Comparison of ENCODE assay signal across 1 cellular context in the genomic region with DNA sequence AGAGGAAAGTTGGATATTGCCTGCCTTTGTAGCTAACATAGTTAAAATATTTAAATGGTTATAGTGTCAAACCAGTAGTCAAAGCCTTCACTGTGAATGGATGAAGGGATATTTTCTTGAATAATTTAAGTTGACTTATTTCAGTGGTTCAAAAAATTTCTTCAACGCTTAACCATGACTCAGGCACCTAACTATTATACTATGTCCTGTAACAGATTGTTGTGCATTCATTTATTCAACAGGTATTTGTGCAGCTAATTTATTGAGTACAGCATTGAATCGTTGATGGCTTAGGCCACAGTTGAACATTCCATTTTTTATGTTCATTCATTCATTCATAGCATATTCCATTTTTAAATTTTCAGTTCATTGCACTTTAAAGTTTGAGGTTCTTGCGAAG.
TF ChIP-seq lines count a peak whose summit lies in the region.

No MANE protein-coding gene starts in this region.

TF ChIP-seq in GM23338, 12 proteins besides CTCF, POLR2A, EP300 and RAD21 (continued from another document):
- TF ChIP-seq, protein P1, sequence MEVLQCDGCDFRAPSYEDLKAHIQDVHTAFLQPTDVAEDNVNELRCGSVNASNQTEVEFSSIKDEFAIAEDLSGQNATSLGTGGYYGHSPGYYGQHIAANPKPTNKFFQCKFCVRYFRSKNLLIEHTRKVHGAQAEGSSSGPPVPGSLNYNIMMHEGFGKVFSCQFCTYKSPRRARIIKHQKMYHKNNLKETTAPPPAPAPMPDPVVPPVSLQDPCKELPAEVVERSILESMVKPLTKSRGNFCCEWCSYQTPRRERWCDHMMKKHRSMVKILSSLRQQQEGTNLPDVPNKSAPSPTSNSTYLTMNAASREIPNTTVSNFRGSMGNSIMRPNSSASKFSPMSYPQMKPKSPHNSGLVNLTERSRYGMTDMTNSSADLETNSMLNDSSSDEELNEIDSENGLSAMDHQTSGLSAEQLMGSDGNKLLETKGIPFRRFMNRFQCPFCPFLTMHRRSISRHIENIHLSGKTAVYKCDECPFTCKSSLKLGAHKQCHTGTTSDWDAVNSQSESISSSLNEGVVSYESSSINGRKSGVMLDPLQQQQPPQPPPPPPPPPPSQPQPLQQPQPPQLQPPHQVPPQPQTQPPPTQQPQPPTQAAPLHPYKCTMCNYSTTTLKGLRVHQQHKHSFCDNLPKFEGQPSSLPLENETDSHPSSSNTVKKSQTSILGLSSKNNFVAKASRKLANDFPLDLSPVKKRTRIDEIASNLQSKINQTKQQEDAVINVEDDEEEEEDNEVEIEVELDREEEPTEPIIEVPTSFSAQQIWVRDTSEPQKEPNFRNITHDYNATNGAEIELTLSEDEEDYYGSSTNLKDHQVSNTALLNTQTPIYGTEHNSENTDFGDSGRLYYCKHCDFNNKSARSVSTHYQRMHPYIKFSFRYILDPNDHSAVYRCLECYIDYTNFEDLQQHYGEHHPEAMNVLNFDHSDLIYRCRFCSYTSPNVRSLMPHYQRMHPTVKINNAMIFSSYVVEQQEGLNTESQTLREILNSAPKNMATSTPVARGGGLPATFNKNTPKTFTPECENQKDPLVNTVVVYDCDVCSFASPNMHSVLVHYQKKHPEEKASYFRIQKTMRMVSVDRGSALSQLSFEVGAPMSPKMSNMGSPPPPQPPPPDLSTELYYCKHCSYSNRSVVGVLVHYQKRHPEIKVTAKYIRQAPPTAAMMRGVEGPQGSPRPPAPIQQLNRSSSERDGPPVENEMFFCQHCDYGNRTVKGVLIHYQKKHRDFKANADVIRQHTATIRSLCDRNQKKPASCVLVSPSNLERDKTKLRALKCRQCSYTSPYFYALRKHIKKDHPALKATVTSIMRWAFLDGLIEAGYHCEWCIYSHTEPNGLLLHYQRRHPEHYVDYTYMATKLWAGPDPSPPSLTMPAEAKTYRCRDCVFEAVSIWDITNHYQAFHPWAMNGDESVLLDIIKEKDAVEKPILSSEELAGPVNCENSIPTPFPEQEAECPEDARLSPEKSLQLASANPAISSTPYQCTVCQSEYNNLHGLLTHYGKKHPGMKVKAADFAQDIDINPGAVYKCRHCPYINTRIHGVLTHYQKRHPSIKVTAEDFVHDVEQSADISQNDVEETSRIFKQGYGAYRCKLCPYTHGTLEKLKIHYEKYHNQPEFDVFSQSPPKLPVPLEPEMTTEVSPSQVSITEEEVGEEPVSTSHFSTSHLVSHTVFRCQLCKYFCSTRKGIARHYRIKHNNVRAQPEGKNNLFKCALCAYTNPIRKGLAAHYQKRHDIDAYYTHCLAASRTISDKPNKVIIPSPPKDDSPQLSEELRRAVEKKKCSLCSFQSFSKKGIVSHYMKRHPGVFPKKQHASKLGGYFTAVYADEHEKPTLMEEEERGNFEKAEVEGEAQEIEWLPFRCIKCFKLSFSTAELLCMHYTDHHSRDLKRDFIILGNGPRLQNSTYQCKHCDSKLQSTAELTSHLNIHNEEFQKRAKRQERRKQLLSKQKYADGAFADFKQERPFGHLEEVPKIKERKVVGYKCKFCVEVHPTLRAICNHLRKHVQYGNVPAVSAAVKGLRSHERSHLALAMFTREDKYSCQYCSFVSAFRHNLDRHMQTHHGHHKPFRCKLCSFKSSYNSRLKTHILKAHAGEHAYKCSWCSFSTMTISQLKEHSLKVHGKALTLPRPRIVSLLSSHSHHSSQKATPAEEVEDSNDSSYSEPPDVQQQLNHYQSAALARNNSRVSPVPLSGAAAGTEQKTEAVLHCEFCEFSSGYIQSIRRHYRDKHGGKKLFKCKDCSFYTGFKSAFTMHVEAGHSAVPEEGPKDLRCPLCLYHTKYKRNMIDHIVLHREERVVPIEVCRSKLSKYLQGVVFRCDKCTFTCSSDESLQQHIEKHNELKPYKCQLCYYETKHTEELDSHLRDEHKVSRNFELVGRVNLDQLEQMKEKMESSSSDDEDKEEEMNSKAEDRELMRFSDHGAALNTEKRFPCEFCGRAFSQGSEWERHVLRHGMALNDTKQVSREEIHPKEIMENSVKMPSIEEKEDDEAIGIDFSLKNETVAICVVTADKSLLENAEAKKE (CRISPR knock-in tag; IDR thresholded peaks at IDR 0.05): no peak
- TF ChIP-seq EZH2 (IDR thresholded peaks at IDR 0.05; ENCODE audit: low read depth, unreplicated experiment): no peak
- TF ChIP-seq EZH2phosphoT487 (IDR thresholded peaks at IDR 0.05; ENCODE audit: unreplicated experiment): no peak
- no peak for TF ChIP-seq ZNF331 (CRISPR knock-in tag; IDR thresholded peaks at IDR 0.05; ENCODE audit: low read depth)
- no peak for TF ChIP-seq JUNB (IDR thresholded peaks at IDR 0.05; ENCODE audit: unreplicated experiment)
- TF ChIP-seq, protein P2, sequence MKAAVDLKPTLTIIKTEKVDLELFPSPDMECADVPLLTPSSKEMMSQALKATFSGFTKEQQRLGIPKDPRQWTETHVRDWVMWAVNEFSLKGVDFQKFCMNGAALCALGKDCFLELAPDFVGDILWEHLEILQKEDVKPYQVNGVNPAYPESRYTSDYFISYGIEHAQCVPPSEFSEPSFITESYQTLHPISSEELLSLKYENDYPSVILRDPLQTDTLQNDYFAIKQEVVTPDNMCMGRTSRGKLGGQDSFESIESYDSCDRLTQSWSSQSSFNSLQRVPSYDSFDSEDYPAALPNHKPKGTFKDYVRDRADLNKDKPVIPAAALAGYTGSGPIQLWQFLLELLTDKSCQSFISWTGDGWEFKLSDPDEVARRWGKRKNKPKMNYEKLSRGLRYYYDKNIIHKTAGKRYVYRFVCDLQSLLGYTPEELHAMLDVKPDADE (IDR thresholded peaks at IDR 0.05): no peak
- TF ChIP-seq, protein P3, sequence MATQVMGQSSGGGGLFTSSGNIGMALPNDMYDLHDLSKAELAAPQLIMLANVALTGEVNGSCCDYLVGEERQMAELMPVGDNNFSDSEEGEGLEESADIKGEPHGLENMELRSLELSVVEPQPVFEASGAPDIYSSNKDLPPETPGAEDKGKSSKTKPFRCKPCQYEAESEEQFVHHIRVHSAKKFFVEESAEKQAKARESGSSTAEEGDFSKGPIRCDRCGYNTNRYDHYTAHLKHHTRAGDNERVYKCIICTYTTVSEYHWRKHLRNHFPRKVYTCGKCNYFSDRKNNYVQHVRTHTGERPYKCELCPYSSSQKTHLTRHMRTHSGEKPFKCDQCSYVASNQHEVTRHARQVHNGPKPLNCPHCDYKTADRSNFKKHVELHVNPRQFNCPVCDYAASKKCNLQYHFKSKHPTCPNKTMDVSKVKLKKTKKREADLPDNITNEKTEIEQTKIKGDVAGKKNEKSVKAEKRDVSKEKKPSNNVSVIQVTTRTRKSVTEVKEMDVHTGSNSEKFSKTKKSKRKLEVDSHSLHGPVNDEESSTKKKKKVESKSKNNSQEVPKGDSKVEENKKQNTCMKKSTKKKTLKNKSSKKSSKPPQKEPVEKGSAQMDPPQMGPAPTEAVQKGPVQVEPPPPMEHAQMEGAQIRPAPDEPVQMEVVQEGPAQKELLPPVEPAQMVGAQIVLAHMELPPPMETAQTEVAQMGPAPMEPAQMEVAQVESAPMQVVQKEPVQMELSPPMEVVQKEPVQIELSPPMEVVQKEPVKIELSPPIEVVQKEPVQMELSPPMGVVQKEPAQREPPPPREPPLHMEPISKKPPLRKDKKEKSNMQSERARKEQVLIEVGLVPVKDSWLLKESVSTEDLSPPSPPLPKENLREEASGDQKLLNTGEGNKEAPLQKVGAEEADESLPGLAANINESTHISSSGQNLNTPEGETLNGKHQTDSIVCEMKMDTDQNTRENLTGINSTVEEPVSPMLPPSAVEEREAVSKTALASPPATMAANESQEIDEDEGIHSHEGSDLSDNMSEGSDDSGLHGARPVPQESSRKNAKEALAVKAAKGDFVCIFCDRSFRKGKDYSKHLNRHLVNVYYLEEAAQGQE (IDR thresholded peaks at IDR 0.05; ENCODE audit: unreplicated experiment): no peak
- TF ChIP-seq ZNF114 (CRISPR knock-in tag; IDR thresholded peaks at IDR 0.05): no peak
- TF ChIP-seq NANOG (IDR thresholded peaks at IDR 0.05; ENCODE audit: borderline replicate concordance): no peak
- TF ChIP-seq POLR2AphosphoS5 (IDR thresholded peaks at IDR 0.05; ENCODE audit: low read depth): no peak
- no peak for TF ChIP-seq CREB1 (CRISPR knock-in tag; IDR thresholded peaks at IDR 0.05; ENCODE audit: low read depth)
TF ChIP-seq in GM23338: peak in this region for 0.
